In the genomic region with DNA sequence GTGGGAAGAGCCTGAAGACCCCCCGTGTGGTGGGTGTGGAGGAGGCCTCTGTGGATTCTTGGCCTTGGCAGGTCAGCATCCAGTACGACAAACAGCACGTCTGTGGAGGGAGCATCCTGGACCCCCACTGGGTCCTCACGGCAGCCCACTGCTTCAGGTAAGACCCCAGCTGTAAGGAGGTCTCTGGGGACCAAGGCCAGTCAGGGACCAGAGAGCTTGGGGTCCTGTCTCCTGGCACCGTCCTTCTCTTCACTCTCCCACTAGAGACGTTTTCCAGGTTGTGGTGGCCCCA, we compare ENCODE assay signal across 21 cellular contexts. TPM values are rescaled to one million over a fixed set of nuclear protein-coding genes. Genes with fewer than 3 reads are reported as not detected.
DNase-seq lines count a peak whose midpoint lies in the region; ATAC-seq and TF ChIP-seq lines count a peak whose summit lies in the region.
"Had no signal": no experiment of that assay in that cellular context is flagged by ENCODE, and none has a peak within 500 bp of the region (broad histone marks: within the 10 kb centered on the region; RNA-seq: fewer than 3 reads in every experiment).

No MANE protein-coding gene starts in this region.

- no peak overlapping the region for H2AFZ ChIP-seq in PC-9

- 0 out of 2 replicates have a peak overlapping the region, but pooled peaks have one; percentile 27 for H3K4me2 ChIP-seq in PC-9
- H3K4me2 ChIP-seq: A549, BLaER1 had no signal

- no peaks in the 10 kb centered on the region for H3K27me3 ChIP-seq in PC-9 (ENCODE audit: insufficient read depth, low read depth)
- H3K27me3 ChIP-seq: BLaER1 had no signal

- no peak for TF ChIP-seq CTCF in activated CD8-positive, alpha-beta T cell treated with anti-CD3 and anti-CD28 coated beads for 36 hours (IDR thresholded peaks at IDR 0.05)
- no peak for TF ChIP-seq CTCF in PC-9 (conservative IDR thresholded peaks at IDR 0.05)

- H3K4me3 Mint-ChIP-seq in activated CD8-positive, alpha-beta T cell treated with anti-CD3 and anti-CD28 coated beads, Interleukin-2, amount 10 ng/mL, durations not matched to agents 7 days and 5 days, result no peak overlapping the region
- no peak overlapping the region for H3K4me3 Mint-ChIP-seq in activated CD8-positive, alpha-beta T cell treated with anti-CD3 and anti-CD28 coated beads for 36 hours
- H3K4me3 Mint-ChIP-seq: CD14-positive monocyte; CD4-positive, alpha-beta memory T cell; H9 had no signal

- H3F3A ChIP-seq in PC-9 (ENCODE audit: insufficient read depth, low read depth), result no peaks in the 10 kb centered on the region

- no peaks in the 10 kb centered on the region for H3K79me2 ChIP-seq in PC-9 (ENCODE audit: low read depth)

- POLR2A ChIA-PET in activated CD8-positive, alpha-beta T cell treated with anti-CD3 and anti-CD28 coated beads, Interleukin-2, amount 10 ng/mL, durations not matched to agents 7 days and 5 days (lab: Charles Lee), result no interaction called here
- POLR2A ChIA-PET in activated CD8-positive, alpha-beta T cell treated with anti-CD3 and anti-CD28 coated beads for 36 hours (lab: Charles Lee), result interaction anchor here (0.9 kb wide), 1 partner anchor 12 kb away, joined by 3 read pairs; no protein-coding TSS in a partner anchor
- POLR2A ChIA-PET in PC-9 (lab: Charles Lee; ENCODE audit: unreplicated experiment), result no interaction called here
- POLR2A ChIA-PET in HEK293T (lab: Yijun Ruan, JAX), result no interaction called here

- DNase-seq in activated CD8-positive, alpha-beta T cell treated with anti-CD3 and anti-CD28 coated beads, Interleukin-2, amount 10 ng/mL, durations not matched to agents 7 days and 5 days, result no peak
- no peak for DNase-seq in activated CD8-positive, alpha-beta T cell treated with anti-CD3 and anti-CD28 coated beads for 36 hours
- DNase-seq in PC-9, result no peak
- peak; percentile 49 for DNase-seq in mesenteric fat pad (ENCODE audit: low spot score)
- DNase-seq in sciatic nerve (ENCODE audit: low spot score), result peak; percentile 17
- DNase-seq in left colon, result no peak
- DNase-seq in HEK293T (ENCODE audit: extremely low spot score), result no peak
- DNase-seq: AML-193; CD4-positive, alpha-beta memory T cell; DMS153; DMS79; GDM1; H9 had no signal

- no peaks in the 10 kb centered on the region for H3K36me3 Mint-ChIP-seq in activated CD8-positive, alpha-beta T cell treated with anti-CD3 and anti-CD28 coated beads, Interleukin-2, amount 10 ng/mL, durations not matched to agents 7 days and 5 days (ENCODE audit: low read depth)
- no peaks in the 10 kb centered on the region for H3K36me3 Mint-ChIP-seq in activated CD8-positive, alpha-beta T cell treated with anti-CD3 and anti-CD28 coated beads for 36 hours (ENCODE audit: low read depth)
- H3K36me3 Mint-ChIP-seq: CD14-positive monocyte; CD4-positive, alpha-beta memory T cell had no signal

- ATAC-seq in activated CD8-positive, alpha-beta T cell treated with anti-CD3 and anti-CD28 coated beads, Interleukin-2, amount 10 ng/mL, durations not matched to agents 7 days and 5 days, result no peak
- no peak for ATAC-seq in activated CD8-positive, alpha-beta T cell treated with anti-CD3 and anti-CD28 coated beads for 36 hours
- ATAC-seq in sciatic nerve (no peak), left colon (no peak), HG03439 (IDR thresholded peaks at IDR 0.05; ENCODE audit: unreplicated experiment) (no peak)
- ATAC-seq: A549 had no signal

- no peak overlapping the region for H3K4me3 ChIP-seq in PC-9
- H3K4me3 ChIP-seq: A549, BLaER1 had no signal

- H3K27ac ChIP-seq in PC-9, result no peak overlapping the region
- H3K27ac ChIP-seq: 22Rv1, A549, BLaER1 had no signal

- no TSS peak for BruUV-seq in PC-9 (replicated peaks; lab: Mats Ljungman, UMichigan)

- H4K20me1 ChIP-seq in PC-9 (ENCODE audit: insufficient read depth), result no peaks in the 10 kb centered on the region
- H4K20me1 ChIP-seq: BLaER1 had no signal

- H3K4me1 Mint-ChIP-seq in activated CD8-positive, alpha-beta T cell treated with anti-CD3 and anti-CD28 coated beads, Interleukin-2, amount 10 ng/mL, durations not matched to agents 7 days and 5 days (ENCODE audit: low read depth), result peaks cover 45% of the 10 kb centered on the region
- peaks cover 20% of the 10 kb centered on the region for H3K4me1 Mint-ChIP-seq in activated CD8-positive, alpha-beta T cell treated with anti-CD3 and anti-CD28 coated beads for 36 hours (ENCODE audit: low read depth)

- no peaks in the 10 kb centered on the region for H3K9me2 ChIP-seq in PC-9 (ENCODE audit: insufficient read depth)

- intact Hi-C loops in activated CD8-positive, alpha-beta T cell treated with anti-CD3 and anti-CD28 coated beads for 36 hours (cut with micrococcal nuclease), result no loop called here
- intact Hi-C loops in PC-9 (cut with micrococcal nuclease; ENCODE audit: unreplicated experiment), result no loop called here
- intact Hi-C loops in sciatic nerve (cut with DNase I), result no loop called here
- intact Hi-C loops in left colon (cut with DNase I, micrococcal nuclease), result no loop called here

- H3K36me3 ChIP-seq in PC-9 (ENCODE audit: low read depth), result no peaks in the 10 kb centered on the region
- H3K36me3 ChIP-seq: BLaER1 had no signal

- H3K4me1 ChIP-seq in PC-9 (replicated peaks; ENCODE audit: insufficient read depth), result peaks cover 16% of the 10 kb centered on the region
- H3K4me1 ChIP-seq: A549, BLaER1 had no signal

- CTCF ChIA-PET in activated CD8-positive, alpha-beta T cell treated with anti-CD3 and anti-CD28 coated beads, Interleukin-2, amount 10 ng/mL, durations not matched to agents 7 days and 5 days (lab: Charles Lee), result no interaction called here
- CTCF ChIA-PET in activated CD8-positive, alpha-beta T cell treated with anti-CD3 and anti-CD28 coated beads for 36 hours (lab: Charles Lee), result no interaction called here
- CTCF ChIA-PET in PC-9 (lab: Charles Lee), result no interaction called here
- CTCF ChIA-PET in HEK293T (lab: Yijun Ruan, JAX), result no interaction called here

- H3K27me3 Mint-ChIP-seq in activated CD8-positive, alpha-beta T cell treated with anti-CD3 and anti-CD28 coated beads, Interleukin-2, amount 10 ng/mL, durations not matched to agents 7 days and 5 days (ENCODE audit: low read depth), result no peaks in the 10 kb centered on the region
- no peaks in the 10 kb centered on the region for H3K27me3 Mint-ChIP-seq in activated CD8-positive, alpha-beta T cell treated with anti-CD3 and anti-CD28 coated beads for 36 hours

- H3K27ac Mint-ChIP-seq in activated CD8-positive, alpha-beta T cell treated with anti-CD3 and anti-CD28 coated beads, Interleukin-2, amount 10 ng/mL, durations not matched to agents 7 days and 5 days, result peak overlapping the region; percentile 21
- H3K27ac Mint-ChIP-seq in activated CD8-positive, alpha-beta T cell treated with anti-CD3 and anti-CD28 coated beads for 36 hours, result no peak overlapping the region
- H3K27ac Mint-ChIP-seq: CD4-positive, alpha-beta memory T cell; H9 had no signal

- no peaks in the 10 kb centered on the region for H3K9me3 Mint-ChIP-seq in activated CD8-positive, alpha-beta T cell treated with anti-CD3 and anti-CD28 coated beads, Interleukin-2, amount 10 ng/mL, durations not matched to agents 7 days and 5 days (ENCODE audit: insufficient read depth)
- H3K9me3 Mint-ChIP-seq in activated CD8-positive, alpha-beta T cell treated with anti-CD3 and anti-CD28 coated beads for 36 hours, result no peaks in the 10 kb centered on the region
- H3K9me3 Mint-ChIP-seq: CD14-positive monocyte; CD4-positive, alpha-beta memory T cell; H9 had no signal

- no peaks in the 10 kb centered on the region for H3K9me3 ChIP-seq in PC-9 (ENCODE audit: insufficient read depth, low read depth)
- H3K9me3 ChIP-seq: A549, BLaER1 had no signal

TF ChIP-seq in HEK293T, 16 proteins besides CTCF, POLR2A, EP300 and RAD21:
- TF ChIP-seq BHLHE40 (IDR thresholded peaks at IDR 0.05; ENCODE audit: borderline replicate concordance), result no peak
- no peak for TF ChIP-seq ZNF384 (IDR thresholded peaks at IDR 0.05)
TF ChIP-seq in HEK293T: peak in this region for 0.

RNA-seq across cellular contexts. Expression of gene SMIM35, which starts 24.9 kb away (rescaled TPM):
- 1 to 10 TPM; 2.2 to 2.4 TPM for total RNA-seq in activated CD8-positive, alpha-beta T cell treated with anti-CD3 and anti-CD28 coated beads, Interleukin-2, amount 10 ng/mL, durations not matched to agents 7 days and 5 days
- under 1 TPM; 0.27 to 0.32 TPM for total RNA-seq in activated CD8-positive, alpha-beta T cell treated with anti-CD3 and anti-CD28 coated beads for 36 hours
- total RNA-seq in PC-9 (2021) (not detected in 2 replicates), mesenteric fat pad (not detected), sciatic nerve (not detected), left colon (under 1 TPM in 1 of 2 donors, not detected in 1; 0.08 TPM)
- total RNA-seq: Daoy, H1, H9, HT-29 had no signal

RNA-seq across cellular contexts. Expression of gene TMPRSS4, which starts 34.8 kb away (rescaled TPM):
- total RNA-seq in activated CD8-positive, alpha-beta T cell treated with anti-CD3 and anti-CD28 coated beads, Interleukin-2, amount 10 ng/mL, durations not matched to agents 7 days and 5 days, result under 1 TPM; 0.37 to 0.50 TPM
- not detected for total RNA-seq in activated CD8-positive, alpha-beta T cell treated with anti-CD3 and anti-CD28 coated beads for 36 hours
- total RNA-seq in PC-9 (2021) (18.7 and 27.6 TPM in 2 replicates), mesenteric fat pad (not detected), sciatic nerve (not detected), left colon (100 to 1,000 TPM; 255 to 318 TPM)
- total RNA-seq: Daoy, H9 had no signal

RNA-seq across cellular contexts. Expression of gene SCN4B, which starts 40.9 kb away (rescaled TPM):
- total RNA-seq in activated CD8-positive, alpha-beta T cell treated with anti-CD3 and anti-CD28 coated beads, Interleukin-2, amount 10 ng/mL, durations not matched to agents 7 days and 5 days, result under 1 TPM; 0.05 TPM
- 1 to 10 TPM in 1 of 2 experiments, under 1 TPM in 1; 0.72 to 1.1 TPM for total RNA-seq in activated CD8-positive, alpha-beta T cell treated with anti-CD3 and anti-CD28 coated beads for 36 hours
- total RNA-seq in PC-9 (2021) (0.08 TPM in 1 of 2 replicates, not detected in the other), mesenteric fat pad (2.3 TPM), sciatic nerve (2.9 TPM), left colon (1 to 10 TPM in 1 of 2 donors, under 1 TPM in 1; 0.67 to 1.6 TPM)
- total RNA-seq: CD4-positive, alpha-beta memory T cell; HT-29 had no signal

Comparison
In these comparisons a context has a peak if more than half of its experiments do, and no peak if none do; other contexts are left out.
1. DNase-seq: peak in mesenteric fat pad (single experiment) and sciatic nerve (single experiment); none in activated CD8-positive, alpha-beta T cell treated with anti-CD3 and anti-CD28 coated beads, Interleukin-2, amount 10 ng/mL, durations not matched to agents 7 days and 5 days (single experiment), activated CD8-positive, alpha-beta T cell treated with anti-CD3 and anti-CD28 coated beads for 36 hours (single experiment), PC-9 (0 of 2), left colon (0 of 2) and HEK293T (single experiment).
2. RNA of gene TMPRSS4, which starts 34.8 kb away (total RNA-seq): 255 to 318 TPM in left colon and 18.7 to 27.6 TPM in PC-9; 0.37 to 0.50 TPM in activated CD8-positive, alpha-beta T cell treated with anti-CD3 and anti-CD28 coated beads, Interleukin-2, amount 10 ng/mL, durations not matched to agents 7 days and 5 days, not detected in activated CD8-positive, alpha-beta T cell treated with anti-CD3 and anti-CD28 coated beads for 36 hours, not detected in mesenteric fat pad (single experiment) and not detected in sciatic nerve (single experiment); every median in the first group is over 10 times any median in the second.